Comparison of ENCODE assay signal across 10 cellular contexts in genomic region chr11:60926500-60926899, GRCh38. TPM values are rescaled to one million over a fixed set of nuclear protein-coding genes. Genes with fewer than 3 reads are reported as not detected.
"Had no signal": no experiment of that assay in that cellular context is flagged by ENCODE, and none has a peak within 500 bp of the region (broad histone marks: within the 10 kb centered on the region; RNA-seq: fewer than 3 reads in every experiment).

No MANE protein-coding gene starts in this region.

- DNase-seq: central memory CD4-positive, alpha-beta T cell; endodermal cell; left colon; naive thymus-derived CD4-positive, alpha-beta T cell; ovary; stimulated activated CD4-positive, alpha-beta T cell treated with anti-CD3 and anti-CD28 coated beads, Interleukin-4, amount 100 ng/mL, for 1 hour; stimulated activated naive CD8-positive, alpha-beta T cell treated with anti-CD3 and anti-CD28 coated beads, Interleukin-15, amount 100 ng/mL, for 72 hours had no signal

- H3K27ac Mint-ChIP-seq: activated naive CD4-positive, alpha-beta T cell treated with anti-CD3 and anti-CD28 coated beads, Interleukin-2, amount 50 U/mL, for 24 hours; dendritic cell treated with granulocyte-macrophage colony-stimulating factor and Interleukin-4, amounts not matched to agents 40 ng/mL and 50 ng/mL, for 4 days; endodermal cell; naive thymus-derived CD4-positive, alpha-beta T cell; stimulated activated naive CD8-positive, alpha-beta T cell treated with anti-CD3 and anti-CD28 coated beads, Interleukin-15, amount 100 ng/mL, for 72 hours had no signal

- ATAC-seq: left colon; naive thymus-derived CD4-positive, alpha-beta T cell; stimulated activated naive CD8-positive, alpha-beta T cell treated with anti-CD3 and anti-CD28 coated beads, Interleukin-15, amount 100 ng/mL, for 72 hours had no signal

- H3K9me3 Mint-ChIP-seq: activated naive CD4-positive, alpha-beta T cell treated with anti-CD3 and anti-CD28 coated beads, Interleukin-2, amount 50 U/mL, for 24 hours; dendritic cell treated with granulocyte-macrophage colony-stimulating factor and Interleukin-4, amounts not matched to agents 40 ng/mL and 50 ng/mL, for 4 days; endodermal cell; naive thymus-derived CD4-positive, alpha-beta T cell; stimulated activated naive CD8-positive, alpha-beta T cell treated with anti-CD3 and anti-CD28 coated beads, Interleukin-15, amount 100 ng/mL, for 72 hours had no signal

- H3K4me3 Mint-ChIP-seq: activated naive CD4-positive, alpha-beta T cell treated with anti-CD3 and anti-CD28 coated beads, Interleukin-2, amount 50 U/mL, for 24 hours; dendritic cell treated with granulocyte-macrophage colony-stimulating factor and Interleukin-4, amounts not matched to agents 40 ng/mL and 50 ng/mL, for 4 days; stimulated activated naive CD8-positive, alpha-beta T cell treated with anti-CD3 and anti-CD28 coated beads, Interleukin-15, amount 100 ng/mL, for 72 hours had no signal

RNA-seq across cellular contexts. Expression of gene CD6, which starts 45.0 kb away (rescaled TPM):
- total RNA-seq: lung microvascular endothelial cell had no signal
